In the genomic region with DNA sequence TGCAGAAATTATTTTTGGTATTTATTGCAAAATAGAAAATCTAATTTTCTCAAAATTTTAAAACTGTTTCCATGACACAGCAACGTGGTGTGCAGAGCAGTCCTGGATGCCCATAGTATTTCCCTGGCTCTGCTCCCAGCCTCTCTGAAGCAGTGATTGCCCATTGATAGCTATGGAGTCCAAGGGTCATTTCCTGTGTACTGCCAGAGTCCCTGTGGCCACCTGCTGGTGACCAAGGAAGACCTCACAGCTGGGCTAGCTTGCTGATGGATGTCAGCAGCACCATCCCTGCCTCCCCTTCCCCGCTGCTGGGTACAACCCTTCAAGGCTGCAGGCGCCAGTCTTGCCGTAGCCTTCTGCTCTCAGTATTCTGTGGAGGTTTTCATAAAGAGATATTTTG, we compare ENCODE assay signal across 1 cellular context.
TF ChIP-seq lines count a peak whose summit lies in the region.

No MANE protein-coding gene starts in this region.

TF ChIP-seq in WTC11, 78 proteins besides CTCF, POLR2A, EP300 and RAD21:
- TF ChIP-seq TEAD1 (CRISPR knock-in tag; IDR thresholded peaks at IDR 0.05) (no peak), MYBL2 (CRISPR knock-in tag; IDR thresholded peaks at IDR 0.05) (no peak), SMAD3 (CRISPR knock-in tag; IDR thresholded peaks at IDR 0.05; ENCODE audit: borderline replicate concordance) (no peak), ERG (CRISPR knock-in tag; IDR thresholded peaks at IDR 0.05) (no peak)
- TF ChIP-seq, protein P1, sequence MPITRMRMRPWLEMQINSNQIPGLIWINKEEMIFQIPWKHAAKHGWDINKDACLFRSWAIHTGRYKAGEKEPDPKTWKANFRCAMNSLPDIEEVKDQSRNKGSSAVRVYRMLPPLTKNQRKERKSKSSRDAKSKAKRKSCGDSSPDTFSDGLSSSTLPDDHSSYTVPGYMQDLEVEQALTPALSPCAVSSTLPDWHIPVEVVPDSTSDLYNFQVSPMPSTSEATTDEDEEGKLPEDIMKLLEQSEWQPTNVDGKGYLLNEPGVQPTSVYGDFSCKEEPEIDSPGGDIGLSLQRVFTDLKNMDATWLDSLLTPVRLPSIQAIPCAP (CRISPR knock-in tag; IDR thresholded peaks at IDR 0.05): no peak
